Comparison of ENCODE assay signal across 39 cellular contexts in genomic region chr1:207151920-207152319, GRCh38. TPM values are rescaled to one million over a fixed set of nuclear protein-coding genes. Genes with fewer than 3 reads are reported as not detected.
"Had no signal": no experiment of that assay in that cellular context is flagged by ENCODE, and none has a peak within 500 bp of the region (broad histone marks: within the 10 kb centered on the region; RNA-seq: fewer than 3 reads in every experiment).

No MANE protein-coding gene starts in this region.

- H3K4me3 ChIP-seq: MG63 had no signal

- DNase-seq: Kasumi-1, MG63, MM.1S, MV-4-11, NCI-H1048, NCI-H1092, NCI-H1092 treated with DMSO at 0.1 percent for 48 hours, NCI-H1105, NCI-H1105 treated with DMSO at 0.1 percent for 48 hours, NCI-H1417, NCI-H1417 treated with DMSO at 0.1 percent for 48 hours, NCI-H1436, NCI-H1436 treated with DMSO at 0.1 percent for 48 hours, NCI-H146, NCI-H1694, NCI-H1694 treated with DMSO at 0.1 percent for 48 hours, NCI-H187, NCI-H187 treated with DMSO at 0.1 percent for 48 hours, NCI-H1930, NCI-H2029, NCI-H2029 treated with DMSO at 0.1 percent for 48 hours, NCI-H2081, NCI-H2081 treated with DMSO at 0.1 percent for 48 hours, NCI-H2107, NCI-H2171, NCI-H2171 treated with DMSO at 0.1 percent for 48 hours, NCI-H2227 treated with DMSO at 0.1 percent for 48 hours, NCI-H226, NCI-H345, NCI-H446, NCI-H446 treated with DMSO at 0.1 percent for 48 hours, NCI-H510A, NCI-H510A treated with DMSO at 0.1 percent for 48 hours, NCI-H524, NCI-H524 treated with DMSO at 0.1 percent for 48 hours, NCI-H526 had no signal

- H3K36me3 ChIP-seq: MG63 had no signal

- H3K27me3 ChIP-seq: MG63 had no signal

RNA-seq across cellular contexts. Expression of gene C4BPA, which starts 47.9 kb away (rescaled TPM):
- total RNA-seq: LHCN-M2, MCF 10A, NCI-H460 had no signal
